18 cellular contexts compared by ENCODE assay signal in the genomic region with DNA sequence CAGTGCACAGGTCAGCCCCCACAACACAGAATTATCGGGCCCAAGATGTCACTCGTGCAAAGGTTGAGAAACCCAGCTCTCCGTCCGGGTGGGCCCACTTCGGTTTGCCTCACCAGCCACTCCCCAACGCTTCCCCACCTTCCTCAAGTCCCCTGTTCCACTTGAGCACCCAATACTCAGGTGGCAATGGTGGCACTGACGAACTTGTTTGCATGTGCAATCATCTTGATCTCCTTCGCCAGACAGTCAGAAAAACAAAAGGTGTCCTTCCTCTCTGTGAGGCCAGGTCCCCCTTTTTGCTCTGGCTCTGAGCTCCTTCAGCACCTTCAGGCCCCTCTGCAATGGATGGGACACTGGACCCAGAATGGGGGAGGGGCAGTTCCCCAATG. TPM values are rescaled to one million over a fixed set of nuclear protein-coding genes. Genes with fewer than 3 reads are reported as not detected.
DNase-seq lines count a peak whose midpoint lies in the region; TF ChIP-seq lines count a peak whose summit lies in the region.
"Had no signal": no experiment of that assay in that cellular context is flagged by ENCODE, and none has a peak within 500 bp of the region (broad histone marks: within the 10 kb centered on the region; RNA-seq: fewer than 3 reads in every experiment).

No MANE protein-coding gene starts in this region.

- no peak overlapping the region for H2AFZ ChIP-seq in OCI-LY1 (ENCODE audit: low read length)

- H3K4me2 ChIP-seq in OCI-LY1 (ENCODE audit: low read length) = peak overlapping the region; percentile 89

- H3K36me3 ChIP-seq in OCI-LY1 (ENCODE audit: insufficient read depth, low read length) (peaks cover 37% of the 10 kb centered on the region; the same call in 1 of the 2 replicates), spleen (peaks cover 0 to 11% (median 0%) of the 10 kb centered on the region in 6 donors), suprapubic skin (no peaks in the 10 kb centered on the region)

- DNase-seq in spleen (peak; percentile 83), NCI-H345 treated with DMSO at 0.1 percent for 48 hours (lab: John Stamatoyannopoulos, UW; ENCODE audit: unreplicated experiment) (no peak), NCI-H1105 treated with DMSO at 0.1 percent for 48 hours (lab: John Stamatoyannopoulos, UW) (no peak), suprapubic skin (ENCODE audit: low spot score in 2 of 2) (no peak)
- DNase-seq: activated CD8-positive, alpha-beta T cell treated with anti-CD3 and anti-CD28 coated beads, Interleukin-2, amount 10 ng/mL, durations not matched to agents 7 days and 5 days; AML-193; effector CD4-positive, alpha-beta T cell; GDM1; H9; heart right ventricle; NCI-H1436 treated with DMSO at 0.1 percent for 48 hours; occipital lobe; WERI-Rb-1 had no signal

- 63 to 93% (median 75%) methylated on average over 8 of the region's 8 CpGs for WGBS in spleen, 5 donors
- 93% methylated on average over 8 of the region's 8 CpGs for WGBS in suprapubic skin

- TF ChIP-seq POLR2A in spleen (IDR thresholded peaks at IDR 0.05) (peak in 1 of 3 donors; percentile 57), suprapubic skin (IDR thresholded peaks at IDR 0.05) (no peak)

- no peaks in the 10 kb centered on the region for H3K9me3 Mint-ChIP-seq in dendritic cell treated with granulocyte-macrophage colony-stimulating factor and Interleukin-4, amounts not matched to agents 40 ng/mL and 50 ng/mL, for 4 days

- H3K79me2 ChIP-seq in OCI-LY1 (ENCODE audit: insufficient read depth, low read length) = peaks cover 83% of the 10 kb centered on the region

- H3K9me2 ChIP-seq in OCI-LY1 (ENCODE audit: low read depth, low read length) = no peaks in the 10 kb centered on the region

- H3K9ac ChIP-seq in OCI-LY1 (ENCODE audit: low read length) = peak overlapping the region; percentile 54; the same call in 1 of the 2 replicates

- peak overlapping the region; percentile 55 for H3K27ac Mint-ChIP-seq in dendritic cell treated with granulocyte-macrophage colony-stimulating factor and Interleukin-4, amounts not matched to agents 40 ng/mL and 50 ng/mL, for 4 days

- intact Hi-C loops in dendritic cell treated with granulocyte-macrophage colony-stimulating factor and Interleukin-4, amounts not matched to agents 40 ng/mL and 50 ng/mL, for 4 days (cut with micrococcal nuclease) = loop anchor here (5.0 kb wide), 1 partner anchor 51 kb away; a partner anchor contains a TSS
- intact Hi-C loops in spleen (cut with DNase I; ENCODE audit: low total_unique reads) = loop anchor here (10.0 kb wide), 2 partner anchors 48 to 88 kb away; a partner anchor contains a TSS

- H3K27ac ChIP-seq in OCI-LY1 (ENCODE audit: low read depth, low read length, poor library complexity, severe bottlenecking) = peak overlapping the region; percentile 84
- H3K27ac ChIP-seq in spleen = peak overlapping the region in 7 of 8 donors; percentile 26 to 96 (median 96)
- H3K27ac ChIP-seq in suprapubic skin = no peak overlapping the region
- H3K27ac ChIP-seq: heart right ventricle, RWPE1, WERI-Rb-1 had no signal

- H3K27me3 ChIP-seq in OCI-LY1 (ENCODE audit: insufficient read depth, low read length) (no peaks in the 10 kb centered on the region), spleen (replicated peaks in 1 of 7) (no peaks in the 10 kb centered on the region), suprapubic skin (no peaks in the 10 kb centered on the region)
- H3K27me3 ChIP-seq: cardiac muscle cell, heart right ventricle had no signal

- no peaks in the 10 kb centered on the region for H4K20me1 ChIP-seq in OCI-LY1 (ENCODE audit: insufficient read depth, low read length)

- no peak for TF ChIP-seq EP300 in suprapubic skin (IDR thresholded peaks at IDR 0.05)

- H3K4me1 Mint-ChIP-seq in dendritic cell treated with granulocyte-macrophage colony-stimulating factor and Interleukin-4, amounts not matched to agents 40 ng/mL and 50 ng/mL, for 4 days (ENCODE audit: low read depth) = peaks cover 76% of the 10 kb centered on the region

- H3K9me3 ChIP-seq in OCI-LY1 (ENCODE audit: low read length) = no peaks in the 10 kb centered on the region
- H3K9me3 ChIP-seq in spleen = no peaks in the 10 kb centered on the region
- no peaks in the 10 kb centered on the region for H3K9me3 ChIP-seq in suprapubic skin
- H3K9me3 ChIP-seq: heart right ventricle had no signal

- H3K4me1 ChIP-seq in OCI-LY1 (ENCODE audit: insufficient read depth, low read length, severe bottlenecking) (peaks cover 80% of the 10 kb centered on the region), spleen (peaks cover 51 to 95% (median 82%) of the 10 kb centered on the region in 6 donors), suprapubic skin (peaks cover 65% of the 10 kb centered on the region)

- H3K36me3 Mint-ChIP-seq in dendritic cell treated with granulocyte-macrophage colony-stimulating factor and Interleukin-4, amounts not matched to agents 40 ng/mL and 50 ng/mL, for 4 days (ENCODE audit: low read depth) = peaks cover 41% of the 10 kb centered on the region

- H3K4me3 ChIP-seq in GM08714 (ENCODE audit: low read length) = peak overlapping the region; percentile 7; the same call in 1 of the 2 replicates
- peak overlapping the region; percentile 95 for H3K4me3 ChIP-seq in OCI-LY1 (ENCODE audit: low read depth, low read length, poor library complexity, severe bottlenecking)
- peak overlapping the region in 6 of 8 donors; percentile 2 to 99 (median 12) for H3K4me3 ChIP-seq in spleen
- no peak overlapping the region for H3K4me3 ChIP-seq in suprapubic skin
- H3K4me3 ChIP-seq: cardiac muscle cell, heart right ventricle had no signal

- H3K27me3 Mint-ChIP-seq in dendritic cell treated with granulocyte-macrophage colony-stimulating factor and Interleukin-4, amounts not matched to agents 40 ng/mL and 50 ng/mL, for 4 days = no peaks in the 10 kb centered on the region

- TF ChIP-seq CTCF in OCI-LY1 (IDR thresholded peaks at IDR 0.05; ENCODE audit: low read length) (no peak), spleen (IDR thresholded peaks at IDR 0.05 in 8 of 11, conservative IDR thresholded peaks at IDR 0.05 in 3 of 11) (no peak), suprapubic skin (IDR thresholded peaks at IDR 0.05) (no peak)

- peaks cover 2% of the 10 kb centered on the region; the same call in 1 of the 2 replicates for H3F3A ChIP-seq in OCI-LY1 (ENCODE audit: insufficient read depth, low read length)

- no peak overlapping the region for H3K4me3 Mint-ChIP-seq in dendritic cell treated with granulocyte-macrophage colony-stimulating factor and Interleukin-4, amounts not matched to agents 40 ng/mL and 50 ng/mL, for 4 days
- H3K4me3 Mint-ChIP-seq: activated CD8-positive, alpha-beta T cell treated with anti-CD3 and anti-CD28 coated beads, Interleukin-2, amount 10 ng/mL, durations not matched to agents 7 days and 5 days had no signal

RNA-seq across cellular contexts. Expression of a gene that starts 3.7 kb away (rescaled TPM):
- total RNA-seq in spleen (100 to 1,000 TPM; 131 to 179 (median 152) TPM), suprapubic skin (100 to 1,000 TPM in 1 of 4 donors, 10 to 100 TPM in 3; 44.1 to 117 (median 53.4) TPM)
- 10 to 100 TPM; 49.4 to 57.2 (median 56.6) TPM for polyA plus RNA-seq in spleen

RNA-seq across cellular contexts. Expression of a gene that starts 50.5 kb away (rescaled TPM):
- 10 to 100 TPM; 10.7 to 21.8 (median 19.3) TPM for total RNA-seq in spleen
- polyA plus RNA-seq in spleen = 10 to 100 TPM in 1 of 3 donors, 1 to 10 TPM in 2; 9.8 to 10.0 (median 9.9) TPM
- 10 to 100 TPM; 24.1 to 37.2 (median 36.6) TPM for total RNA-seq in suprapubic skin

RNA-seq across cellular contexts. Expression of a gene that starts 50.9 kb away (rescaled TPM):
- total RNA-seq in spleen (10 to 100 TPM; 39.0 to 63.7 (median 43.4) TPM), suprapubic skin (10 to 100 TPM; 26.5 to 48.1 (median 39.4) TPM)
- polyA plus RNA-seq in spleen = 1 to 10 TPM; 4.2 to 9.1 (median 6.5) TPM

RNA-seq across cellular contexts. Expression of a gene that starts 53.6 kb away (rescaled TPM):
- 10 to 100 TPM; 15.9 to 25.5 (median 19.9) TPM for total RNA-seq in spleen
- polyA plus RNA-seq in spleen = 10 to 100 TPM in 2 of 3 donors, 1 to 10 TPM in 1; 9.6 to 17.5 (median 17.0) TPM
- total RNA-seq in suprapubic skin = 10 to 100 TPM; 16.3 to 73.7 (median 24.6) TPM
